In genomic region chr2:159438284-159438683, GRCh38 we compare ENCODE assay signal across 2 cellular contexts.
TF ChIP-seq lines count a peak whose summit lies in the region.

No MANE protein-coding gene starts in this region.

TF ChIP-seq in HCT116, 20 proteins besides CTCF, POLR2A, EP300 and RAD21 (continued from another document):
- TF ChIP-seq ELF1 (IDR thresholded peaks at IDR 0.05; ENCODE audit: borderline replicate concordance, low read depth) = no peak

TF ChIP-seq in K562, 482 proteins besides CTCF, POLR2A, EP300 and RAD21 (continued from another document):
- TF ChIP-seq ZBTB1 (CRISPR knock-in tag; IDR thresholded peaks at IDR 0.05; ENCODE audit: borderline replicate concordance, low read depth) = no peak
- TF ChIP-seq ZBTB7A (IDR thresholded peaks at IDR 0.05; ENCODE audit: borderline replicate concordance, control insufficient read depth, low read depth, low read length) = no peak
- TF ChIP-seq POLR2G (IDR thresholded peaks at IDR 0.05; ENCODE audit: low read depth, low read length) = no peak
- no peak for TF ChIP-seq RBFOX2 (IDR thresholded peaks at IDR 0.05; ENCODE audit: low read depth, low read length)
- no peak for TF ChIP-seq ILK (tag; IDR thresholded peaks at IDR 0.05; ENCODE audit: borderline replicate concordance, low read depth)
- no peak for TF ChIP-seq TRIM28 (IDR thresholded peaks at IDR 0.05)
- TF ChIP-seq ZNF280B (CRISPR knock-in tag; IDR thresholded peaks at IDR 0.05) = no peak
- no peak for TF ChIP-seq ZC3H4 (CRISPR knock-in tag; IDR thresholded peaks at IDR 0.05; ENCODE audit: borderline replicate concordance)
